In genomic region chr18:21853020-21853419, GRCh38 we compare ENCODE assay signal across 1 cellular context.
TF ChIP-seq lines count a peak whose summit lies in the region.

No MANE protein-coding gene starts in this region.

TF ChIP-seq in SK-N-SH treated with all-trans-retinoic acid at 6 μM for 48 hours, 23 proteins besides CTCF, POLR2A, EP300 and RAD21 (continued from another document):
- TF ChIP-seq PATZ1 (CRISPR knock-in tag; IDR thresholded peaks at IDR 0.05; ENCODE audit: borderline replicate concordance) (no peak), CSRNP3 (CRISPR knock-in tag; IDR thresholded peaks at IDR 0.05) (no peak)
